In genomic region chr2:43078301-43078700, GRCh38 we compare ENCODE assay signal across 20 cellular contexts.
A peak's percentile ranks its signal among the peaks of the same experiment; 100 is the strongest.
DNase-seq lines count a peak whose midpoint lies in the region; ATAC-seq, FAIRE-seq and TF ChIP-seq lines count a peak whose summit lies in the region.
"Had no signal": no experiment of that assay in that cellular context is flagged by ENCODE, and none has a peak within 500 bp of the region (broad histone marks: within the 10 kb centered on the region; RNA-seq: fewer than 3 reads in every experiment).

No MANE protein-coding gene starts in this region.

- no peak overlapping the region for H3K9ac ChIP-seq in IMR-90 (ENCODE audit: low read depth, low read length)
- H3K9ac ChIP-seq in neural progenitor cell, result no peak overlapping the region
- H3K9ac ChIP-seq: GM23248 had no signal

- no peak overlapping the region for H3K4me2 ChIP-seq in A549
- no peak overlapping the region for H3K4me2 ChIP-seq in IMR-90 (ENCODE audit: low read depth, low read length)
- no peak overlapping the region for H3K4me2 ChIP-seq in neural progenitor cell

- peak overlapping the region; percentile 96 for H2BK20ac ChIP-seq in IMR-90 (ENCODE audit: low read depth, low read length)

- H4K5ac ChIP-seq in IMR-90 (ENCODE audit: low read depth, low read length), result peak overlapping the region; percentile 11

- ATAC-seq in A549, result no peak
- no peak for ATAC-seq in IMR-90 (ENCODE audit: low read depth)
- no peak for ATAC-seq in HG02970 (IDR thresholded peaks at IDR 0.05; ENCODE audit: low FRiP score, unreplicated experiment)
- ATAC-seq in GM19324 (IDR thresholded peaks at IDR 0.05; ENCODE audit: low FRiP score, unreplicated experiment), result no peak

- H3K18ac ChIP-seq in IMR-90 (ENCODE audit: low read depth, low read length), result peak overlapping the region; percentile 17

- peaks cover 0 to 38% of the 10 kb centered on the region in 2 experiments; a peak in 2 of 4 replicates for H3K79me1 ChIP-seq in IMR-90 (ENCODE audit: low read depth in 1 of 2, low read length in 2 of 2)

- no peaks in the 10 kb centered on the region for H4K20me1 ChIP-seq in IMR-90 (ENCODE audit: insufficient read depth, low read length)
- no peaks in the 10 kb centered on the region for H4K20me1 ChIP-seq in neural progenitor cell (ENCODE audit: low read depth)

- H3K9me3 ChIP-seq in A549 (no peaks in the 10 kb centered on the region), IMR-90 (ENCODE audit: control insufficient read depth, insufficient read depth, low read length) (no peaks in the 10 kb centered on the region), breast epithelium (no peaks in the 10 kb centered on the region), neural progenitor cell (ENCODE audit: low read depth) (no peaks in the 10 kb centered on the region)

- intact Hi-C loops in IMR-90 (cut with micrococcal nuclease), result no loop called here
- intact Hi-C loops in breast epithelium (cut with DNase I; ENCODE audit: low total_unique reads), result no loop called here

- H3K36me3 Mint-ChIP-seq in neural progenitor cell, result no peaks in the 10 kb centered on the region
- H3K36me3 Mint-ChIP-seq: IgD-negative memory B cell had no signal

- H3K36me3 ChIP-seq in IMR-90 (ENCODE audit: control insufficient read depth, insufficient read depth, low read length) (no peaks in the 10 kb centered on the region), breast epithelium (no peaks in the 10 kb centered on the region), neural progenitor cell (no peaks in the 10 kb centered on the region)

- H3K23ac ChIP-seq in IMR-90 (ENCODE audit: low read depth, low read length), result no peak overlapping the region

- FAIRE-seq in A549 (lab: Jason Lieb, UNC), result no peak
- FAIRE-seq: A204.1 had no signal

- H2BK120ac ChIP-seq in IMR-90 (ENCODE audit: low read depth, low read length), result peak overlapping the region; percentile 93

- POLR2A ChIA-PET in A549 (lab: Yijun Ruan, JAX) (no interaction called here), IMR-90 (lab: Charles Lee; ENCODE audit: unreplicated experiment) (interaction anchor here (0.7 kb wide), 1 partner anchor 36 kb away, joined by 4 read pairs; no protein-coding TSS in a partner anchor), GM10248 (lab: Yijun Ruan, JAX) (no interaction called here)

- H2AK5ac ChIP-seq in IMR-90 (ENCODE audit: low read depth, low read length), result peak overlapping the region; percentile 96

- H3F3A ChIP-seq in neural progenitor cell (ENCODE audit: low read depth), result peaks cover 4% of the 10 kb centered on the region

- H3K56ac ChIP-seq in IMR-90 (ENCODE audit: extremely low read depth, insufficient read depth, low read length), result no peak overlapping the region

- peak overlapping the region; percentile 35 for H2BK5ac ChIP-seq in IMR-90 (ENCODE audit: low read depth, low read length, poor library complexity, severe bottlenecking)

- H2AFZ ChIP-seq in IMR-90 (replicated peaks; ENCODE audit: low read length, poor library complexity), result no peak overlapping the region
- no peak overlapping the region for H2AFZ ChIP-seq in neural progenitor cell (replicated peaks)
- H2AFZ ChIP-seq: GM23248 had no signal

- no peak for TF ChIP-seq CTCF in A549 (IDR thresholded peaks at IDR 0.05)
- no peak for TF ChIP-seq CTCF in IMR-90 (conservative IDR thresholded peaks at IDR 0.05; ENCODE audit: low read depth, low read length)
- no peak for TF ChIP-seq CTCF in breast epithelium (IDR thresholded peaks at IDR 0.05)
- TF ChIP-seq CTCF in neural progenitor cell (IDR thresholded peaks at IDR 0.05), result no peak
- no peak for TF ChIP-seq CTCF in GM10248 (IDR thresholded peaks at IDR 0.05; ENCODE audit: control extremely low read depth, extremely low read depth, low read depth, missing control alignments)

- WGBS in A549 (ENCODE audit: missing lambda C conversion rate), result 80% methylated on average over 5 of the region's 5 CpGs
- 83% methylated on average over 1 of the region's 5 CpGs; no CpG with 5 or more reads in 1 of the 2 experiments for WGBS in IMR-90 (ENCODE audit: extremely low coverage in 2 of 2, insufficient read length in 1 of 2), 2 experiments

- H2BK15ac ChIP-seq in IMR-90 (ENCODE audit: low read depth, low read length), result peak overlapping the region; percentile 97; the same call in 2 of the 3 replicates

- H3K27me3 ChIP-seq in IMR-90 (ENCODE audit: control insufficient read depth, insufficient read depth, low read length), result no peaks in the 10 kb centered on the region
- H3K27me3 ChIP-seq in breast epithelium, result no peaks in the 10 kb centered on the region
- no peaks in the 10 kb centered on the region for H3K27me3 ChIP-seq in neural progenitor cell

- H4K91ac ChIP-seq in IMR-90 (ENCODE audit: insufficient read depth, low read depth, low read length), result peak overlapping the region; percentile 91

- no peak for TF ChIP-seq EP300 in A549 (IDR thresholded peaks at IDR 0.05)

- in situ Hi-C loops in IMR-90 (cut with MboI; ENCODE audit: low sequenced_read_pairs), result loop anchor here (10.0 kb wide), 1 partner anchor 146 kb away; the partner anchor contains the start of gene ZFP36L2

- peak overlapping the region; percentile 92 for H3K4ac ChIP-seq in IMR-90 (ENCODE audit: low read depth, low read length)

- H3K14ac ChIP-seq in IMR-90 (replicated peaks; ENCODE audit: low read depth, low read length), result peak overlapping the region; percentile 79

- peaks cover 40% of the 10 kb centered on the region for H3K4me1 Mint-ChIP-seq in neural progenitor cell
- H3K4me1 Mint-ChIP-seq: B cell had no signal

- no peaks in the 10 kb centered on the region for H3K79me2 ChIP-seq in neural progenitor cell (ENCODE audit: low read depth)

- H3K27ac ChIP-seq in A549 (peak overlapping the region; percentile 13 to 85; a peak in 4 of 6 replicates), IMR-90 (ENCODE audit: insufficient read depth, low read length) (no peak overlapping the region; the same call in 1 of the 2 replicates), breast epithelium (peak overlapping the region; percentile 9 to 94), neural progenitor cell (no peak overlapping the region)

- H3K27me3 Mint-ChIP-seq in neural progenitor cell (ENCODE audit: insufficient read depth, low read depth), result peaks cover 7% of the 10 kb centered on the region
- H3K27me3 Mint-ChIP-seq: B cell, IgD-negative memory B cell had no signal

- H2AK9ac ChIP-seq in IMR-90 (replicated peaks; ENCODE audit: low read depth, low read length, poor library complexity), result no peak overlapping the region

- peak overlapping the region; percentile 16 to 39; a peak in 1 of 4 replicates for H4K8ac ChIP-seq in IMR-90 (ENCODE audit: low read depth in 2 of 2, low read length in 2 of 2)

- H3K4me1 ChIP-seq in A549, result peaks cover 56% of the 10 kb centered on the region
- peaks cover 53% of the 10 kb centered on the region for H3K4me1 ChIP-seq in IMR-90 (ENCODE audit: control insufficient read depth, insufficient read depth, low read length)
- peaks cover 43 to 44% of the 10 kb centered on the region in 2 donors for H3K4me1 ChIP-seq in breast epithelium
- H3K4me1 ChIP-seq in neural progenitor cell, result peaks cover 11% of the 10 kb centered on the region

- DNase-seq in A549 (ENCODE audit: low read depth in 1 of 2, low spot score in 1 of 2) (no peak), IMR-90 (no peak), breast epithelium (ENCODE audit: low spot score in 2 of 2) (no peak), neural progenitor cell (ENCODE audit: low spot score) (no peak), NAMALWA (ENCODE audit: low spot score) (no peak), GM10248 (ENCODE audit: extremely low spot score) (no peak)
- DNase-seq: H9, Karpas-422, NCI-H1417, NCI-H1694 treated with DMSO at 0.1 percent for 48 hours, NCI-H2081 treated with DMSO at 0.1 percent for 48 hours, NCI-H2171 treated with DMSO at 0.1 percent for 48 hours, NCI-H526, RPMI8226 had no signal

- CTCF ChIA-PET in A549 (lab: Yijun Ruan, JAX) (interaction anchor here (0.8 to 1.9 kb wide), 4 partner anchors 27 to 147 kb away, joined by 3 to 7 read pairs (median 4); no protein-coding TSS in a partner anchor), IMR-90 (lab: Yijun Ruan, JAX) (no interaction called here), GM10248 (lab: Yijun Ruan, JAX) (interaction anchor here (0.9 to 1.0 kb wide), 2 partner anchors 27 to 42 kb away, joined by 3 read pairs; no protein-coding TSS in a partner anchor)

- peak overlapping the region; percentile 37 for H3K27ac Mint-ChIP-seq in neural progenitor cell
- H3K27ac Mint-ChIP-seq: B cell, IgD-negative memory B cell had no signal

- dilution Hi-C loops in IMR-90 (cut with HindIII; ENCODE audit: low sequenced_read_pairs, unreplicated experiment), result no loop called here

- no TSS peak for BruUV-seq in IMR-90 (replicated peaks; lab: Mats Ljungman, UMichigan)

- H3K9me3 Mint-ChIP-seq in neural progenitor cell, result no peaks in the 10 kb centered on the region
- H3K9me3 Mint-ChIP-seq: H9 had no signal

- TF ChIP-seq POLR2A in A549 (IDR thresholded peaks at IDR 0.05; ENCODE audit: low read length), result no peak
- no peak for TF ChIP-seq POLR2A in IMR-90 (IDR thresholded peaks at IDR 0.05; ENCODE audit: low read depth, low read length)
- TF ChIP-seq POLR2A in breast epithelium (IDR thresholded peaks at IDR 0.05), result no peak

- H3K4me3 ChIP-seq in A549 (no peak overlapping the region), IMR-90 (ENCODE audit: insufficient read depth, low read depth, low read length) (no peak overlapping the region), breast epithelium (no peak overlapping the region), neural progenitor cell (no peak overlapping the region)
- H3K4me3 ChIP-seq: GM23248 had no signal

- TF ChIP-seq RAD21 in A549 (conservative IDR thresholded peaks at IDR 0.05 in 1 of 2, IDR thresholded peaks at IDR 0.05 in 1 of 2) (no peak), IMR-90 (IDR thresholded peaks at IDR 0.05; ENCODE audit: low read length) (no peak)

- peaks cover 56% of the 10 kb centered on the region for H3K9me1 ChIP-seq in IMR-90 (ENCODE audit: insufficient read depth, low read length)

- no peak overlapping the region for H3K4me3 Mint-ChIP-seq in neural progenitor cell
- H3K4me3 Mint-ChIP-seq: B cell, H9, IgD-negative memory B cell had no signal

TF ChIP-seq in A549, 52 proteins besides CTCF, POLR2A, EP300 and RAD21:
- TF ChIP-seq USF2 (IDR thresholded peaks at IDR 0.05), result no peak

TF ChIP-seq in IMR-90, 13 proteins besides CTCF, POLR2A, EP300 and RAD21 (continues in another document):
- no peak for TF ChIP-seq SMC3 (IDR thresholded peaks at IDR 0.05; ENCODE audit: low read depth, low read length)
- TF ChIP-seq BHLHE40 (IDR thresholded peaks at IDR 0.05; ENCODE audit: low read depth, low read length), result no peak
- no peak for TF ChIP-seq CHD1 (IDR thresholded peaks at IDR 0.05; ENCODE audit: low read depth, low read length)
- no peak for TF ChIP-seq FOS (IDR thresholded peaks at IDR 0.05; ENCODE audit: low read depth, low read length)
- TF ChIP-seq MAFK (IDR thresholded peaks at IDR 0.05; ENCODE audit: low read depth, low read length), result no peak
- TF ChIP-seq NFE2L2 (IDR thresholded peaks at IDR 0.05; ENCODE audit: low read depth, low read length), result no peak

Comparison
In these comparisons a context has a peak if more than half of its experiments do, and no peak if none do; other contexts are left out.
1. H3K27ac ChIP-seq: peak in A549 (2 of 2) and breast epithelium (2 of 2); none in IMR-90 (single experiment) and neural progenitor cell (single experiment).